ENCODE assay signal across 12 cellular contexts in the genomic region with DNA sequence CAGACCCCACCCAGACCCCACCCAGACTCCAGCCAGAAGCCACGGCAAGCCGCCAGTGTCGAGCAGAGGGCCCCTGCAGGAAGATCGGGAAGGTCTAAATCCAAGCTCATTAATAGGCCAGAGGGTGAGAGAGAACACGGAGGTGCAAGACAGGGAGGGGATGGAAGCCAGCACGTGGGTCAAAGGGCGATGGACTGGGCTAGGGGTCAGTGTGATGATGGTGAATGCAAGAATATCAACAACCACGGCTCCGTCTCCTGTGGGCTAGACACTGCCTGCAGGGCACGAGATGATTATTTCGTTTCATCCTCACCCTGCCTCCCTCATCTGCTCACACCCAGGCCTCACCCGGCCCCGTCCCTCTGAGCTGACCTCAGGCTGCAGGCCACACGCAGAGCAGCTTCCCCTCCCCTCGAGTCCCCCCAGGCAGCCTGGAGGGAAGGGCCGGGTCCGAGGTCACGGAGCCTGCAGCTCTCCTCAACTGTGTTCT.
A peak's percentile ranks its signal among the peaks of the same experiment; 100 is the strongest.
DNase-seq lines count a peak whose midpoint lies in the region; ATAC-seq, FAIRE-seq and TF ChIP-seq lines count a peak whose summit lies in the region.
"Had no signal": no experiment of that assay in that cellular context is flagged by ENCODE, and none has a peak within 500 bp of the region (broad histone marks: within the 10 kb centered on the region; RNA-seq: fewer than 3 reads in every experiment).

No MANE protein-coding gene starts in this region.

- no peaks in the 10 kb centered on the region for H3K79me1 ChIP-seq in H1 (ENCODE audit: low read depth, low read length)

- H3K9me3 ChIP-seq in heart right ventricle (no peaks in the 10 kb centered on the region), heart left ventricle (no peaks in the 10 kb centered on the region), H1 (ENCODE audit: insufficient read depth in 2 of 2, low read depth in 1 of 2, low read length in 1 of 2) (no peaks in the 10 kb centered on the region), neural progenitor cell (ENCODE audit: low read depth) (no peaks in the 10 kb centered on the region), upper lobe of right lung (no peaks in the 10 kb centered on the region)

- TF ChIP-seq RAD21 in H1 (IDR thresholded peaks at IDR 0.05 in 1 of 2, conservative IDR thresholded peaks at IDR 0.05 in 1 of 2; ENCODE audit: low read depth in 2 of 2, low read length in 2 of 2) = no peak

- no peak overlapping the region for H2BK20ac ChIP-seq in H1 (ENCODE audit: low read length)

- H3K27me3 ChIP-seq in heart right ventricle (no peaks in the 10 kb centered on the region), heart left ventricle (no peaks in the 10 kb centered on the region), H1 (replicated peaks in 1 of 4; ENCODE audit: control insufficient read depth in 3 of 4, extremely low read depth in 1 of 4, insufficient read depth in 3 of 4, low read length in 3 of 4) (no peaks in the 10 kb centered on the region), neural progenitor cell (no peaks in the 10 kb centered on the region), upper lobe of right lung (no peaks in the 10 kb centered on the region)

- DNase-seq in heart right ventricle = no peak
- no peak for DNase-seq in heart left ventricle
- DNase-seq in H1 (ENCODE audit: low read depth in 1 of 2, low spot score in 2 of 2) = no peak
- DNase-seq in neural progenitor cell (ENCODE audit: low spot score) = no peak
- DNase-seq in upper lobe of right lung = no peak
- DNase-seq in NCI-H748 treated with DMSO at 0.1 percent for 48 hours (lab: John Stamatoyannopoulos, UW) = no peak
- no peak for DNase-seq in activated naive CD8-positive, alpha-beta T cell treated with anti-CD3 and anti-CD28 coated beads for 36 hours
- DNase-seq: activated CD8-positive, alpha-beta T cell treated with anti-CD3 and anti-CD28 coated beads for 36 hours; CD8-positive, alpha-beta memory T cell; NCI-H2081 treated with DMSO at 0.1 percent for 48 hours; NCI-H774 had no signal

- H3K4ac ChIP-seq in H1 (replicated peaks; ENCODE audit: insufficient read length, low read depth, low read length) = no peak overlapping the region

- CTCF ChIA-PET in H1 (lab: Charles Lee; ENCODE audit: partially characterized antibody) = interaction anchor here (0.9 to 5.4 kb wide), 5 partner anchors 30 to 233 kb away, joined by 3 to 17 read pairs (median 4); a partner anchor contains a TSS

- H3K9ac ChIP-seq in H1 (replicated peaks in 1 of 4; ENCODE audit: extremely low read depth in 1 of 4, low read depth in 3 of 4, low read length in 3 of 4) (no peak overlapping the region), neural progenitor cell (no peak overlapping the region)

- H3K36me3 ChIP-seq in heart right ventricle = no peaks in the 10 kb centered on the region
- no peaks in the 10 kb centered on the region for H3K36me3 ChIP-seq in heart left ventricle
- H3K36me3 ChIP-seq in H1 (ENCODE audit: control insufficient read depth in 2 of 4, insufficient read depth in 4 of 4, low read length in 3 of 4) = no peaks in the 10 kb centered on the region
- H3K36me3 ChIP-seq in neural progenitor cell = no peaks in the 10 kb centered on the region
- no peaks in the 10 kb centered on the region for H3K36me3 ChIP-seq in upper lobe of right lung

- no peak overlapping the region for H3K14ac ChIP-seq in H1 (ENCODE audit: insufficient read length)

- H2BK5ac ChIP-seq in H1 (ENCODE audit: low read depth, low read length) = no peak overlapping the region

- H3K79me2 ChIP-seq in H1 (ENCODE audit: control insufficient read depth in 1 of 2, insufficient read depth in 2 of 2, low read length in 2 of 2) (no peaks in the 10 kb centered on the region), neural progenitor cell (ENCODE audit: low read depth) (no peaks in the 10 kb centered on the region)

- H4K8ac ChIP-seq in H1 (ENCODE audit: extremely low read depth, insufficient read depth, low read length) = no peak overlapping the region

- H4K20me1 ChIP-seq in H1 (replicated peaks in 1 of 2; ENCODE audit: control insufficient read depth in 1 of 2, insufficient read depth in 2 of 2, low read length in 2 of 2) (no peaks in the 10 kb centered on the region), neural progenitor cell (ENCODE audit: low read depth) (no peaks in the 10 kb centered on the region)

- no peaks in the 10 kb centered on the region for H3K36me3 Mint-ChIP-seq in neural progenitor cell
- H3K36me3 Mint-ChIP-seq in activated naive CD8-positive, alpha-beta T cell treated with anti-CD3 and anti-CD28 coated beads for 36 hours = no peaks in the 10 kb centered on the region
- H3K36me3 Mint-ChIP-seq: CD8-positive, alpha-beta memory T cell had no signal

- H3K27ac ChIP-seq in heart right ventricle (peak overlapping the region in 6 of 10 donors; percentile 13 to 65 (median 38)), heart left ventricle (peak overlapping the region in 6 of 12 donors; percentile 11 to 72 (median 32)), H1 (ENCODE audit: low read depth, low read length) (no peak overlapping the region), neural progenitor cell (no peak overlapping the region), upper lobe of right lung (peak overlapping the region; percentile 67)

- no peaks in the 10 kb centered on the region for H3F3A ChIP-seq in neural progenitor cell (ENCODE audit: low read depth)

- no peak overlapping the region for H3K4me3 Mint-ChIP-seq in neural progenitor cell
- H3K4me3 Mint-ChIP-seq in activated naive CD8-positive, alpha-beta T cell treated with anti-CD3 and anti-CD28 coated beads for 36 hours = no peak overlapping the region
- H3K4me3 Mint-ChIP-seq: activated CD8-positive, alpha-beta T cell treated with anti-CD3 and anti-CD28 coated beads for 36 hours; CD8-positive, alpha-beta memory T cell had no signal

- intact Hi-C loops in heart right ventricle (cut with DNase I) (loop anchor here in 3 of 10 donors (10.0 kb wide), 3 partner anchors 67 to 183 kb away; no protein-coding TSS in a partner anchor), heart left ventricle (cut with DNase I) (loop anchor here in 2 of 10 donors (2.0 to 10.0 kb wide), 3 partner anchors 35 to 183 kb away; no protein-coding TSS in a partner anchor), upper lobe of right lung (cut with DNase I) (no loop called here)

- TF ChIP-seq EP300 in H1 (IDR thresholded peaks at IDR 0.05; ENCODE audit: borderline replicate concordance in 1 of 2, low read depth in 2 of 2, low read length in 2 of 2) = no peak

- TF ChIP-seq POLR2A in heart left ventricle (IDR thresholded peaks at IDR 0.05) = no peak
- no peak for TF ChIP-seq POLR2A in H1 (IDR thresholded peaks at IDR 0.05; ENCODE audit: control extremely low read depth in 1 of 2, low read depth in 2 of 2, low read length in 2 of 2)

- TF ChIP-seq CTCF in heart right ventricle (IDR thresholded peaks at IDR 0.05) (no peak), heart left ventricle (IDR thresholded peaks at IDR 0.05) (no peak), H1 (IDR thresholded peaks at IDR 0.05; ENCODE audit: control extremely low read depth in 1 of 3, insufficient read depth in 1 of 3, low read depth in 1 of 3, low read length in 3 of 3) (no peak), neural progenitor cell (IDR thresholded peaks at IDR 0.05) (no peak), upper lobe of right lung (IDR thresholded peaks at IDR 0.05) (no peak)

- no peak overlapping the region for H2BK120ac ChIP-seq in H1 (replicated peaks; ENCODE audit: low read depth, low read length)

- no peak overlapping the region for H2BK12ac ChIP-seq in H1 (ENCODE audit: low read depth, low read length)

- WGBS in heart right ventricle, 2 donors = 63 to 73% methylated on average over 18 of the region's 18 CpGs
- 62 to 75% (median 65%) methylated on average over 18 of the region's 18 CpGs for WGBS in heart left ventricle, 4 donors
- 85% methylated on average over 17 of the region's 18 CpGs; no CpG with 5 or more reads in 1 of the 2 experiments for WGBS in H1 (ENCODE audit: extremely low coverage in 1 of 2, insufficient coverage in 1 of 2, insufficient read length in 1 of 2, insufficient replicate concordance in 2 of 2, low coverage in 1 of 2, low lambda C conversion rate in 2 of 2, missing lambda C conversion rate in 1 of 2), 2 experiments

- H3K4me1 Mint-ChIP-seq in neural progenitor cell = peaks cover 77% of the 10 kb centered on the region
- no peaks in the 10 kb centered on the region for H3K4me1 Mint-ChIP-seq in activated naive CD8-positive, alpha-beta T cell treated with anti-CD3 and anti-CD28 coated beads for 36 hours
- H3K4me1 Mint-ChIP-seq: CD8-positive, alpha-beta memory T cell had no signal

- no peak overlapping the region for H3K56ac ChIP-seq in H1 (replicated peaks; ENCODE audit: insufficient read length, low read depth, low read length)

- no peak overlapping the region for H4K5ac ChIP-seq in H1 (ENCODE audit: insufficient read length, low read depth, low read length)

- H2AFZ ChIP-seq in H1 (ENCODE audit: low read length) = no peak overlapping the region
- no peak overlapping the region for H2AFZ ChIP-seq in neural progenitor cell (replicated peaks)

- no peak overlapping the region for H3K18ac ChIP-seq in H1 (ENCODE audit: extremely low read depth, low read length)

- no peak overlapping the region for H4K91ac ChIP-seq in H1 (replicated peaks; ENCODE audit: insufficient read length, low read length)

- no peak overlapping the region for H3K23ac ChIP-seq in H1 (ENCODE audit: insufficient read length)

- no peaks in the 10 kb centered on the region for H3K9me3 Mint-ChIP-seq in neural progenitor cell
- no peaks in the 10 kb centered on the region for H3K9me3 Mint-ChIP-seq in activated naive CD8-positive, alpha-beta T cell treated with anti-CD3 and anti-CD28 coated beads for 36 hours
- H3K9me3 Mint-ChIP-seq: activated CD8-positive, alpha-beta T cell treated with anti-CD3 and anti-CD28 coated beads for 36 hours; CD8-positive, alpha-beta memory T cell had no signal

- peaks cover 2% of the 10 kb centered on the region for H3K27me3 Mint-ChIP-seq in neural progenitor cell (ENCODE audit: insufficient read depth, low read depth)
- H3K27me3 Mint-ChIP-seq in activated naive CD8-positive, alpha-beta T cell treated with anti-CD3 and anti-CD28 coated beads for 36 hours = no peaks in the 10 kb centered on the region
- H3K27me3 Mint-ChIP-seq: activated CD8-positive, alpha-beta T cell treated with anti-CD3 and anti-CD28 coated beads for 36 hours had no signal

- no peak for FAIRE-seq in H1 (lab: Jason Lieb, UNC)

- peak overlapping the region; percentile 98 for H3K27ac Mint-ChIP-seq in neural progenitor cell
- no peak overlapping the region for H3K27ac Mint-ChIP-seq in activated naive CD8-positive, alpha-beta T cell treated with anti-CD3 and anti-CD28 coated beads for 36 hours
- H3K27ac Mint-ChIP-seq: activated CD8-positive, alpha-beta T cell treated with anti-CD3 and anti-CD28 coated beads for 36 hours; CD8-positive, alpha-beta memory T cell had no signal

- peaks cover 0 to 25% (median 21%) of the 10 kb centered on the region in 9 donors for H3K4me1 ChIP-seq in heart right ventricle
- H3K4me1 ChIP-seq in heart left ventricle = peaks cover 0 to 26% (median 14%) of the 10 kb centered on the region in 12 donors
- peaks cover 0 to 4% (median 1%) of the 10 kb centered on the region in 4 experiments; a peak in 3 of 7 replicates for H3K4me1 ChIP-seq in H1 (replicated peaks in 1 of 4; ENCODE audit: control insufficient read depth in 3 of 4, insufficient read depth in 4 of 4, low read length in 3 of 4)
- H3K4me1 ChIP-seq in neural progenitor cell = peaks cover 11% of the 10 kb centered on the region
- peaks cover 22% of the 10 kb centered on the region for H3K4me1 ChIP-seq in upper lobe of right lung

- POLR2A ChIA-PET in H1 (lab: Charles Lee; ENCODE audit: partially characterized antibody) = no interaction called here

- H3K4me3 ChIP-seq in heart right ventricle = peak overlapping the region in 4 of 10 donors; percentile 9 to 33 (median 22)
- peak overlapping the region in 4 of 12 donors; percentile 13 to 31 (median 16) for H3K4me3 ChIP-seq in heart left ventricle
- H3K4me3 ChIP-seq in H1 (ENCODE audit: extremely low read depth in 1 of 4, insufficient read depth in 2 of 4, low read depth in 3 of 4, low read length in 4 of 4) = no peak overlapping the region
- H3K4me3 ChIP-seq in neural progenitor cell = no peak overlapping the region
- no peak overlapping the region for H3K4me3 ChIP-seq in upper lobe of right lung

- H2BK15ac ChIP-seq in H1 (ENCODE audit: low read length) = no peak overlapping the region

- ATAC-seq in heart right ventricle = peak in 4 of 8 donors; percentile 3 to 40 (median 17)
- no peak for ATAC-seq in heart left ventricle
- no peak for ATAC-seq in upper lobe of right lung
- no peak for ATAC-seq in GM18867 (IDR thresholded peaks at IDR 0.05; ENCODE audit: unreplicated experiment)
- ATAC-seq: activated CD8-positive, alpha-beta T cell treated with anti-CD3 and anti-CD28 coated beads for 36 hours had no signal

- H3K4me2 ChIP-seq in H1 (ENCODE audit: insufficient read depth in 1 of 2, low read depth in 2 of 2, low read length in 2 of 2) (no peak overlapping the region), neural progenitor cell (no peak overlapping the region)

- H3K23me2 ChIP-seq in H1 (ENCODE audit: low read depth, low read length) = no peaks in the 10 kb centered on the region; the same call in 1 of the 2 replicates

- peak overlapping the region; percentile 39; the same call in 1 of the 2 replicates for H2AK5ac ChIP-seq in H1 (ENCODE audit: low read depth, low read length)

Comparison
In these comparisons a context has a peak if more than half of its experiments do, and no peak if none do; other contexts are left out.
1. H3K27ac ChIP-seq: peak in heart right ventricle (6 of 10) and upper lobe of right lung (single experiment); none in H1 (single experiment) and neural progenitor cell (single experiment).